ENCODE assay signal across 8 cellular contexts in genomic region chr6:139474145-139475108, GRCh38.
DNase-seq lines count a peak whose midpoint lies in the region; ATAC-seq, FAIRE-seq and TF ChIP-seq lines count a peak whose summit lies in the region.

No MANE protein-coding gene starts in this region.

- TF ChIP-seq POLR2A in GM12891 (IDR thresholded peaks at IDR 0.05; ENCODE audit: low read depth, low read length), result no peak
- TF ChIP-seq POLR2A in sigmoid colon (IDR thresholded peaks at IDR 0.05), result no peak
- no peak for TF ChIP-seq POLR2A in H54 (IDR thresholded peaks at IDR 0.05; ENCODE audit: low read depth, low read length)

- H3K9me3 ChIP-seq in OCI-LY3 (ENCODE audit: insufficient read depth, low read length) (no peaks in the 10 kb centered on the region), sigmoid colon (no peaks in the 10 kb centered on the region)

- H3K4me2 ChIP-seq in OCI-LY3 (ENCODE audit: low read length), result peak overlapping the region; percentile 76

- H4K20me1 ChIP-seq in OCI-LY3 (ENCODE audit: insufficient read depth, low read length), result no peaks in the 10 kb centered on the region

- H3K4me3 ChIP-seq in OCI-LY3 (ENCODE audit: low read length) (peak overlapping the region; percentile 29), fibroblast of the aortic adventitia (ENCODE audit: low read depth, low read length) (peak overlapping the region; percentile 43), sigmoid colon (peak overlapping the region; percentile 0 to 26 (median 19))

- FAIRE-seq in GM12891 (lab: Jason Lieb, UNC) (peak; percentile 43), H54 (lab: Jason Lieb, UNC) (no peak)

- 0 out of 2 replicates have a peak overlapping the region, but pooled peaks have one; percentile 24 for H3K9ac ChIP-seq in OCI-LY3 (ENCODE audit: low read length)

- H2AFZ ChIP-seq in OCI-LY3 (ENCODE audit: low read depth, low read length), result peak overlapping the region; percentile 89

- ATAC-seq in HG03066 (IDR thresholded peaks at IDR 0.05; ENCODE audit: low read depth, unreplicated experiment), result peak; percentile 57

- H3K27ac ChIP-seq in OCI-LY3 (ENCODE audit: low read length), result no peak overlapping the region
- peak overlapping the region; percentile 61 to 85 (median 76) for H3K27ac ChIP-seq in sigmoid colon

- WGBS in sigmoid colon, 2 donors, result 47 to 68% methylated on average over 7 of the region's 7 CpGs

- TF ChIP-seq EP300 in sigmoid colon (IDR thresholded peaks at IDR 0.05), result peak in 3 of 4 donors; percentile 3 to 60 (median 43)

- DNase-seq in GM12891 (ENCODE audit: insufficient read length, low spot score) (peak; percentile 12), fibroblast of the aortic adventitia (ENCODE audit: low read depth) (peak; percentile 52), sigmoid colon (peak; percentile 70), midbrain (lab: John Stamatoyannopoulos, UW) (no peak), H54 (ENCODE audit: insufficient read length, low spot score) (no peak)
- DNase-seq in activated CD4-positive, alpha-beta T cell treated with anti-CD3 and anti-CD28 coated beads, Interleukin-2, amount 50 U/mL, for 48 hours, result no peak

- no peaks in the 10 kb centered on the region for H3K79me2 ChIP-seq in OCI-LY3 (ENCODE audit: low read length)

- intact Hi-C loops in sigmoid colon (cut with DNase I), result loop anchor here (10.0 kb wide), 1 partner anchor 230 kb away; no protein-coding TSS in a partner anchor

- H3K4me1 ChIP-seq in OCI-LY3 (ENCODE audit: low read length), result peaks cover 11% of the 10 kb centered on the region
- peaks cover 0 to 38% (median 31%) of the 10 kb centered on the region in 4 donors for H3K4me1 ChIP-seq in sigmoid colon

- H3K27me3 ChIP-seq in OCI-LY3 (ENCODE audit: low read depth, low read length) (no peaks in the 10 kb centered on the region), sigmoid colon (no peaks in the 10 kb centered on the region)

- TF ChIP-seq CTCF in OCI-LY3 (IDR thresholded peaks at IDR 0.05; ENCODE audit: low read depth, low read length) (no peak), fibroblast of the aortic adventitia (IDR thresholded peaks at IDR 0.05; ENCODE audit: insufficient read depth, low read length) (no peak), sigmoid colon (IDR thresholded peaks at IDR 0.05) (no peak)

- no peaks in the 10 kb centered on the region for H3K36me3 ChIP-seq in OCI-LY3 (replicated peaks; ENCODE audit: low read depth, low read length)
- H3K36me3 ChIP-seq in sigmoid colon, result no peaks in the 10 kb centered on the region

TF ChIP-seq in GM12891, 5 proteins besides CTCF, POLR2A, EP300 and RAD21:
- no peak for TF ChIP-seq TAF1 (IDR thresholded peaks at IDR 0.05; ENCODE audit: low read depth, low read length)
- 0 out of 2 replicates have a peak, but pooled peaks have one; percentile 17 for TF ChIP-seq POU2F2 (IDR thresholded peaks at IDR 0.05; ENCODE audit: low read depth, low read length)
- TF ChIP-seq POLR2AphosphoS5 (IDR thresholded peaks at IDR 0.05; ENCODE audit: low read depth, low read length), result no peak
- no peak for TF ChIP-seq SPI1 (IDR thresholded peaks at IDR 0.05; ENCODE audit: low read depth, low read length)
- no peak for TF ChIP-seq PAX5 (IDR thresholded peaks at IDR 0.05; ENCODE audit: insufficient read depth, low read length, severe bottlenecking)
TF ChIP-seq in GM12891: peak in this region for 1.

Comparison
In these comparisons a context has a peak if more than half of its experiments do, and no peak if none do; other contexts are left out.
1. DNase-seq: peak in GM12891 (single experiment), fibroblast of the aortic adventitia (single experiment) and sigmoid colon (single experiment); none in midbrain (single experiment), H54 (single experiment) and activated CD4-positive, alpha-beta T cell treated with anti-CD3 and anti-CD28 coated beads, Interleukin-2, amount 50 U/mL, for 48 hours (0 of 2).
2. Peak in every context shown above with its lines, with median percentiles within 50 percentile points of each other: H3K4me3 ChIP-seq.